In the genomic region with DNA sequence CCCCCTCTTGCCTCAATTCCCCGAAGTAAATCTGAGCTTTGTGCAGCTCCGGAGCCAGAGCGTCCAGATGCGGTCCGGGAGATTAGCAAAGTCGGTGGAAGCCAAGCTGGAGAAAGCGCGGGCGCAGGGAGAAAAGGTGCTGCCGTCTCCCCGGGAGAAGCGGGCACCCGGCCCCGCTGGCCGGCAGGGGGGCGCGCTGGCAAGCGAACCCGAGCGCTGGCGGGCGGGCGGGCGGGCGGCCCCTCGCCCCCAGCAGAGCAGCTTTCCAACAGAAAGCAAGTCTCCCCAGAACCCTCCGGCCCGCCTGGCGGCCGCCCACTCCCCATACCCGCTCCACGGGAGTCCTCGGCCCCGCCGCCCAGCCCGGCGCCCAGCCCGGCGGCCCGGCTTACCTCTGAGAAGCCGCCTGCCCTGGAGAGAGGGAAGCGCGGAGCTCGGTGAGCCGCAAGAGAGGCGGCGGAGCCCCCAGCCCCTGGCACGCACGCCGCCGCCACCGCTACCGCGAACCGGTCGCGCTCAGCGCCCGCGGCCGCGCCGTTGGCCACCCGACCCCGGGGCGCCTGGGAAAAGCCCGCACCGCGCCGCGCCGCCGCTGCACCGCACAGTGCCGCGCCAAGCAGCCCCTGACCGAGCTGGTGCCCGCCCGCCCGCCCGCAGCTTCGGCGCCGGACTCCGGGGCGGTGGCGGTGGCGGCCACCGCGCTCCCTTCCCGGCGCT, we compare ENCODE assay signal across 8 cellular contexts. TPM values are rescaled to one million over a fixed set of nuclear protein-coding genes. Genes with fewer than 3 reads are reported as not detected.
DNase-seq lines count a peak whose midpoint lies in the region; ATAC-seq and TF ChIP-seq lines count a peak whose summit lies in the region.

No MANE protein-coding gene starts in this region.

- no peaks in the 10 kb centered on the region for H3K79me1 ChIP-seq in IMR-90 (ENCODE audit: low read depth in 1 of 2, low read length in 2 of 2)

- no peak for TF ChIP-seq CTCF in IMR-90 (conservative IDR thresholded peaks at IDR 0.05; ENCODE audit: low read depth, low read length)
- no peak for TF ChIP-seq CTCF in brain (conservative IDR thresholded peaks at IDR 0.05)

- H3K9me1 ChIP-seq in IMR-90 (ENCODE audit: insufficient read depth, low read length), result no peaks in the 10 kb centered on the region

- H4K20me1 ChIP-seq in IMR-90 (ENCODE audit: insufficient read depth, low read length), result no peaks in the 10 kb centered on the region; the same call in none of the 2 replicates

- no peak overlapping the region for H3K4ac ChIP-seq in IMR-90 (ENCODE audit: low read depth, low read length)

- no peak overlapping the region for H3K9ac ChIP-seq in IMR-90 (ENCODE audit: low read depth, low read length)

- in situ Hi-C loops in IMR-90 (cut with MboI; ENCODE audit: low sequenced_read_pairs), result no loop called here

- CTCF ChIA-PET in activated CD4-positive, alpha-beta T cell treated with anti-CD3 and anti-CD28 coated beads for 36 hours (lab: Charles Lee), result interaction anchor here (1.2 kb wide), 1 partner anchor 10 kb away, joined by 3 read pairs; no protein-coding TSS in a partner anchor
- CTCF ChIA-PET in IMR-90 (lab: Yijun Ruan, JAX), result no interaction called here

- no peak overlapping the region for H2AK5ac ChIP-seq in IMR-90 (ENCODE audit: low read depth, low read length)

- TF ChIP-seq RAD21 in IMR-90 (IDR thresholded peaks at IDR 0.05; ENCODE audit: low read length), result no peak

- no peak overlapping the region for H3K18ac ChIP-seq in IMR-90 (ENCODE audit: low read depth, low read length)

- peak overlapping the region; percentile 69 for H3K4me3 Mint-ChIP-seq in activated CD4-positive, alpha-beta T cell treated with anti-CD3 and anti-CD28 coated beads for 36 hours
- peak overlapping the region; percentile 91 to 97 (median 92) for H3K4me3 Mint-ChIP-seq in brain

- no peak for ATAC-seq in activated CD4-positive, alpha-beta T cell treated with anti-CD3 and anti-CD28 coated beads for 36 hours
- ATAC-seq in IMR-90 (ENCODE audit: low read depth), result peak; percentile 13

- H3K27ac ChIP-seq in IMR-90 (ENCODE audit: insufficient read depth, low read length), result no peak overlapping the region

- no peaks in the 10 kb centered on the region for H3K9me3 ChIP-seq in IMR-90 (ENCODE audit: control insufficient read depth, insufficient read depth, low read length)

- H2BK120ac ChIP-seq in IMR-90 (ENCODE audit: low read depth, low read length), result no peak overlapping the region

- H3K27ac Mint-ChIP-seq in activated CD4-positive, alpha-beta T cell treated with anti-CD3 and anti-CD28 coated beads for 36 hours, result no peak overlapping the region
- H3K27ac Mint-ChIP-seq in brain, result peak overlapping the region; percentile 50 to 96 (median 72)

- H3K4me1 ChIP-seq in IMR-90 (ENCODE audit: control insufficient read depth, insufficient read depth, low read length), result peaks cover 4% of the 10 kb centered on the region; the same call in 1 of the 2 replicates

- H3K9me3 Mint-ChIP-seq in activated CD4-positive, alpha-beta T cell treated with anti-CD3 and anti-CD28 coated beads for 36 hours (ENCODE audit: low read depth), result no peaks in the 10 kb centered on the region
- peaks cover 0 to 14% (median 0%) of the 10 kb centered on the region in 5 experiments for H3K9me3 Mint-ChIP-seq in brain

- POLR2A ChIA-PET in activated CD4-positive, alpha-beta T cell treated with anti-CD3 and anti-CD28 coated beads for 36 hours (lab: Charles Lee), result no interaction called here
- POLR2A ChIA-PET in IMR-90 (lab: Charles Lee; ENCODE audit: unreplicated experiment), result no interaction called here

- no peak overlapping the region for H4K5ac ChIP-seq in IMR-90 (ENCODE audit: low read depth, low read length)

- no peak overlapping the region for H2BK15ac ChIP-seq in IMR-90 (ENCODE audit: low read depth, low read length)

- no peak overlapping the region for H2BK5ac ChIP-seq in IMR-90 (ENCODE audit: low read depth, low read length, poor library complexity, severe bottlenecking)

- intact Hi-C loops in activated CD4-positive, alpha-beta T cell treated with anti-CD3 and anti-CD28 coated beads for 36 hours (cut with DNase I, micrococcal nuclease), result loop anchor here (2.0 to 10.0 kb wide), 2 partner anchors 29 to 239 kb away; partner anchors contain the start of gene RPS4X (in 1 of the 2)
- intact Hi-C loops in IMR-90 (cut with micrococcal nuclease), result loop anchor here (5.0 kb wide), 1 partner anchor 236 kb away; no protein-coding TSS in a partner anchor

- no peak overlapping the region for H2BK20ac ChIP-seq in IMR-90 (ENCODE audit: low read depth, low read length)

- no peak overlapping the region for H3K14ac ChIP-seq in IMR-90 (replicated peaks; ENCODE audit: low read depth, low read length)

- H3K36me3 Mint-ChIP-seq in activated CD4-positive, alpha-beta T cell treated with anti-CD3 and anti-CD28 coated beads for 36 hours (ENCODE audit: low read depth), result no peaks in the 10 kb centered on the region
- H3K36me3 Mint-ChIP-seq in brain, result peaks cover 8% of the 10 kb centered on the region

- H2AFZ ChIP-seq in IMR-90 (replicated peaks; ENCODE audit: low read length, poor library complexity), result peak overlapping the region; percentile 90

- no peak overlapping the region for H4K91ac ChIP-seq in IMR-90 (ENCODE audit: insufficient read depth, low read depth, low read length)

- BruUV-seq in IMR-90 (replicated peaks; lab: Mats Ljungman, UMichigan), result no TSS peak

- no peak overlapping the region; the same call in 1 of the 2 replicates for H3K23ac ChIP-seq in IMR-90 (ENCODE audit: low read depth, low read length)

- H3K27me3 Mint-ChIP-seq in activated CD4-positive, alpha-beta T cell treated with anti-CD3 and anti-CD28 coated beads for 36 hours, result peaks cover 47% of the 10 kb centered on the region
- H3K27me3 Mint-ChIP-seq in brain, result peaks cover 45% of the 10 kb centered on the region

- no peak for TF ChIP-seq POLR2A in IMR-90 (IDR thresholded peaks at IDR 0.05; ENCODE audit: low read depth, low read length)

- H3K27me3 ChIP-seq in IMR-90 (ENCODE audit: control insufficient read depth, insufficient read depth, low read length), result peaks cover 82% of the 10 kb centered on the region

- H2AK9ac ChIP-seq in IMR-90 (replicated peaks; ENCODE audit: low read depth, low read length, poor library complexity), result no peak overlapping the region

- H4K8ac ChIP-seq in IMR-90 (ENCODE audit: low read depth in 2 of 2, low read length in 2 of 2), result no peak overlapping the region

- peak; percentile 7 for DNase-seq in activated CD4-positive, alpha-beta T cell treated with anti-CD3 and anti-CD28 coated beads for 36 hours
- no peak for DNase-seq in activated CD4-positive, alpha-beta T cell treated with anti-CD3 and anti-CD28 coated beads, Interleukin-2, amount 50 U/mL, for 48 hours
- DNase-seq in IMR-90 (no peak), mesenteric fat pad (ENCODE audit: low spot score) (peak; percentile 88), NCI-H2107 treated with DMSO at 0.1 percent for 48 hours (lab: John Stamatoyannopoulos, UW; ENCODE audit: unreplicated experiment) (no peak), NCI-H1105 treated with DMSO at 0.1 percent for 48 hours (lab: John Stamatoyannopoulos, UW) (no peak), foreskin melanocyte (no peak)

- H3K4me3 ChIP-seq in IMR-90 (ENCODE audit: insufficient read depth, low read depth, low read length), result peak overlapping the region; percentile 65

- peaks cover 24% of the 10 kb centered on the region for H3K4me1 Mint-ChIP-seq in activated CD4-positive, alpha-beta T cell treated with anti-CD3 and anti-CD28 coated beads for 36 hours
- H3K4me1 Mint-ChIP-seq in brain, result peaks cover 31% of the 10 kb centered on the region

- no peaks in the 10 kb centered on the region for H3K36me3 ChIP-seq in IMR-90 (ENCODE audit: control insufficient read depth, insufficient read depth, low read length)

- dilution Hi-C loops in IMR-90 (cut with HindIII; ENCODE audit: low sequenced_read_pairs, unreplicated experiment), result no loop called here

- 0% methylated on average over 10 of the region's 92 CpGs; no CpG with 5 or more reads in 1 of the 2 experiments for WGBS in IMR-90 (ENCODE audit: extremely low coverage in 2 of 2, insufficient read length in 1 of 2), 2 experiments

- peak overlapping the region; percentile 88 for H3K4me2 ChIP-seq in IMR-90 (ENCODE audit: low read depth, low read length)

- H3K56ac ChIP-seq in IMR-90 (ENCODE audit: extremely low read depth, insufficient read depth, low read length), result no peak overlapping the region

TF ChIP-seq in IMR-90, 13 proteins besides CTCF, POLR2A, EP300 and RAD21:
- TF ChIP-seq ELK1 (IDR thresholded peaks at IDR 0.05; ENCODE audit: borderline replicate concordance, low read depth, low read length) (no peak), CHD1 (IDR thresholded peaks at IDR 0.05; ENCODE audit: low read depth, low read length) (no peak), NFE2L2 (IDR thresholded peaks at IDR 0.05; ENCODE audit: low read depth, low read length) (no peak), FOS (IDR thresholded peaks at IDR 0.05; ENCODE audit: low read depth, low read length) (no peak)

RNA-seq across cellular contexts. Expression of gene CITED1, which starts 0.5 kb away (rescaled TPM):
- under 1 TPM in 1 of 2 experiments, not detected in 1; 0.25 TPM for total RNA-seq in activated CD4-positive, alpha-beta T cell treated with anti-CD3 and anti-CD28 coated beads for 36 hours
- under 0.01 and 0.18 TPM in 2 replicates for total RNA-seq in IMR-90 (2012; rRNA removed)
- polyA plus RNA-seq in IMR-90 (2012; rRNA removed), result 0.24 TPM in 1 of 2 replicates, not detected in the other
- not detected in 2 replicates for polyA plus RNA-seq in IMR-90 (2012; cell fraction: cytosol; rRNA removed)
- polyA plus RNA-seq in IMR-90 (2012; cell fraction: nucleus; rRNA removed; ENCODE audit: low replicate concordance), result 0.08 and 0.24 TPM in 2 replicates
- polyA plus RNA-seq in brain (ENCODE audit: insufficient read depth, low read depth, low replicate concordance), result 7.4 TPM
- 4.1 TPM for total RNA-seq in mesenteric fat pad

RNA-seq across cellular contexts. Expression of gene RPS4X, which starts 29.2 kb away (rescaled TPM):
- 1,000 to 10,000 TPM; 1,128 to 1,307 TPM for total RNA-seq in activated CD4-positive, alpha-beta T cell treated with anti-CD3 and anti-CD28 coated beads for 36 hours
- total RNA-seq in IMR-90 (2012; rRNA removed) (956 and 1,140 TPM in 2 replicates), mesenteric fat pad (674 TPM)
- polyA plus RNA-seq in IMR-90 (2012; rRNA removed) (1,207 and 1,288 TPM in 2 replicates), brain (ENCODE audit: insufficient read depth, low read depth, low replicate concordance) (1,997 TPM)
- polyA plus RNA-seq in IMR-90 (2012; cell fraction: cytosol; rRNA removed), result 938 and 1,010 TPM in 2 replicates
- polyA plus RNA-seq in IMR-90 (2012; cell fraction: nucleus; rRNA removed; ENCODE audit: low replicate concordance), result 205 and 662 TPM in 2 replicates

Comparison
In these comparisons a context has a peak if more than half of its experiments do, and no peak if none do; other contexts are left out.
1. DNase-seq: peak in activated CD4-positive, alpha-beta T cell treated with anti-CD3 and anti-CD28 coated beads for 36 hours (single experiment) and mesenteric fat pad (single experiment); none in activated CD4-positive, alpha-beta T cell treated with anti-CD3 and anti-CD28 coated beads, Interleukin-2, amount 50 U/mL, for 48 hours (0 of 2), IMR-90 (single experiment), NCI-H2107 treated with DMSO at 0.1 percent for 48 hours (single experiment), NCI-H1105 treated with DMSO at 0.1 percent for 48 hours (single experiment) and foreskin melanocyte (single experiment).